In genomic region chr13:23610187-23610576, GRCh38 we compare ENCODE assay signal across 10 cellular contexts. TPM values are rescaled to one million over a fixed set of nuclear protein-coding genes. Genes with fewer than 3 reads are reported as not detected.
DNase-seq lines count a peak whose midpoint lies in the region; ATAC-seq and TF ChIP-seq lines count a peak whose summit lies in the region.
"Had no signal": no experiment of that assay in that cellular context is flagged by ENCODE, and none has a peak within 500 bp of the region (broad histone marks: within the 10 kb centered on the region; RNA-seq: fewer than 3 reads in every experiment).

No MANE protein-coding gene starts in this region.

- TF ChIP-seq CTCF in osteoblast (IDR thresholded peaks at IDR 0.05; ENCODE audit: extremely low read depth, low read depth, low read length): no peak
- no peak for TF ChIP-seq CTCF in CD14-positive monocyte (IDR thresholded peaks at IDR 0.05)

- H3K4me2 ChIP-seq in osteoblast (ENCODE audit: insufficient read depth, low read length): peak overlapping the region; percentile 70

- H3K27ac ChIP-seq in osteoblast (ENCODE audit: low read depth, low read length): peak overlapping the region; percentile 21
- H3K27ac ChIP-seq: neutrophil, RWPE1 had no signal

- H3K9me3 ChIP-seq in osteoblast (ENCODE audit: low read depth, low read length): no peaks in the 10 kb centered on the region
- H3K9me3 ChIP-seq: neutrophil had no signal

- H3K36me3 ChIP-seq in osteoblast (ENCODE audit: insufficient read depth, low read length): no peaks in the 10 kb centered on the region
- H3K36me3 ChIP-seq: neutrophil had no signal

- no peak overlapping the region for H2AFZ ChIP-seq in osteoblast (ENCODE audit: low read length)

- H3K4me1 ChIP-seq in osteoblast (ENCODE audit: insufficient read depth, low read length): peaks cover 30% of the 10 kb centered on the region

- peaks cover 24% of the 10 kb centered on the region for H3K4me1 Mint-ChIP-seq in CD14-positive monocyte
- H3K4me1 Mint-ChIP-seq in activated T-cell treated with anti-CD3 and anti-CD28 coated beads, Interleukin-2, amount 50 U/mL, for 72 hours (ENCODE audit: low read depth): peaks cover 18% of the 10 kb centered on the region

- ATAC-seq in HG02759 (IDR thresholded peaks at IDR 0.05; ENCODE audit: unreplicated experiment) (peak; percentile 50), esophagus mucosa (peak; percentile 29)
- ATAC-seq in activated T-cell treated with anti-CD3 and anti-CD28 coated beads, Interleukin-2, amount 50 U/mL, for 72 hours (replicated peaks in 1 of 2): no peak

- H4K20me1 ChIP-seq in osteoblast (ENCODE audit: insufficient read depth, low read length): no peaks in the 10 kb centered on the region

- no peaks in the 10 kb centered on the region for H3K79me2 ChIP-seq in osteoblast (ENCODE audit: insufficient read depth, low read length)

- H3K27me3 ChIP-seq in osteoblast (ENCODE audit: insufficient read depth, low read length): no peaks in the 10 kb centered on the region
- H3K27me3 ChIP-seq: neutrophil had no signal

- peak overlapping the region in 2 of 7 donors; percentile 70 to 83 for H3K27ac Mint-ChIP-seq in CD14-positive monocyte
- no peak overlapping the region for H3K27ac Mint-ChIP-seq in activated T-cell treated with anti-CD3 and anti-CD28 coated beads, Interleukin-2, amount 50 U/mL, for 72 hours

- H3K27me3 Mint-ChIP-seq in CD14-positive monocyte (ENCODE audit: low read depth in 3 of 3): peaks cover 0 to 1% (median 0%) of the 10 kb centered on the region in 3 donors
- peaks cover 33% of the 10 kb centered on the region for H3K27me3 Mint-ChIP-seq in activated T-cell treated with anti-CD3 and anti-CD28 coated beads, Interleukin-2, amount 50 U/mL, for 72 hours (ENCODE audit: low read depth)

- H3K36me3 Mint-ChIP-seq in CD14-positive monocyte: no peaks in the 10 kb centered on the region
- H3K36me3 Mint-ChIP-seq in activated T-cell treated with anti-CD3 and anti-CD28 coated beads, Interleukin-2, amount 50 U/mL, for 72 hours (ENCODE audit: insufficient read depth in 2 of 2): no peaks in the 10 kb centered on the region

- H3K4me3 Mint-ChIP-seq in CD14-positive monocyte: peak overlapping the region in 1 of 2 donors; percentile 74
- peak overlapping the region in 1 of 2 donors; percentile 61 for H3K4me3 Mint-ChIP-seq in activated T-cell treated with anti-CD3 and anti-CD28 coated beads, Interleukin-2, amount 50 U/mL, for 72 hours

- intact Hi-C loops in CD14-positive monocyte (cut with micrococcal nuclease): no loop called here

- DNase-seq in Daoy (ENCODE audit: low read depth) (peak; percentile 29), osteoblast (ENCODE audit: insufficient read length, low spot score, missing footprints) (no peak), HK-2 (ENCODE audit: unreplicated experiment) (no peak), CD14-positive monocyte (ENCODE audit: low spot score) (no peak), GM19238 (ENCODE audit: insufficient read length, low spot score) (no peak)
- no peak for DNase-seq in activated T-cell treated with anti-CD3 and anti-CD28 coated beads, Interleukin-2, amount 50 U/mL, for 72 hours

- peaks cover 0 to 3% (median 0%) of the 10 kb centered on the region in 7 donors for H3K9me3 Mint-ChIP-seq in CD14-positive monocyte
- no peaks in the 10 kb centered on the region for H3K9me3 Mint-ChIP-seq in activated T-cell treated with anti-CD3 and anti-CD28 coated beads, Interleukin-2, amount 50 U/mL, for 72 hours

- H3K4me3 ChIP-seq in osteoblast (ENCODE audit: insufficient read depth, low read length): peak overlapping the region; percentile 21

RNA-seq across cellular contexts. Expression of gene TNFRSF19, which starts 40.0 kb away (rescaled TPM):
- total RNA-seq in Daoy (2014; rRNA removed; shearing (Covaris generic)): 4.1 and 4.2 TPM in 2 replicates
- total RNA-seq in esophagus mucosa: 13.1 TPM
- total RNA-seq in osteoblast: 73.8 and 77.5 TPM in 2 replicates
- polyA plus RNA-seq in CD14-positive monocyte: under 1 TPM in 1 of 2 donors, not detected in 1; 0.11 TPM
- under 1 TPM in 1 of 2 donors, not detected in 1; 0.07 TPM for total RNA-seq in activated T-cell treated with anti-CD3 and anti-CD28 coated beads, Interleukin-2, amount 50 U/mL, for 72 hours

Comparison
In these comparisons a context has a peak if more than half of its experiments do, and no peak if none do; other contexts are left out.
1. ATAC-seq: peak in HG02759 (single experiment) and esophagus mucosa (single experiment); none in activated T-cell treated with anti-CD3 and anti-CD28 coated beads, Interleukin-2, amount 50 U/mL, for 72 hours (0 of 2).